10 cellular contexts compared by ENCODE assay signal in genomic region chr14:91116913-91117588, GRCh38. TPM values are rescaled to one million over a fixed set of nuclear protein-coding genes. Genes with fewer than 3 reads are reported as not detected.
A peak's percentile ranks its signal among the peaks of the same experiment; 100 is the strongest.
DNase-seq lines count a peak whose midpoint lies in the region; ATAC-seq and TF ChIP-seq lines count a peak whose summit lies in the region.
"Had no signal": no experiment of that assay in that cellular context is flagged by ENCODE, and none has a peak within 500 bp of the region (broad histone marks: within the 10 kb centered on the region; RNA-seq: fewer than 3 reads in every experiment).

No MANE protein-coding gene starts in this region.

- in situ Hi-C loops in GM23248 (cut with MboI): no loop called here

- intact Hi-C loops in activated T-helper 2 cell treated with anti-CD3 and anti-CD28 coated beads, Interferon-gamma antibody, Interleukin-2, Interleukin-4, amounts not matched to agents 10 μg/mL and 5 μg/mL and 100 μg/mL, durations not matched to agents 14 hours and 24 hours and 36 hours (cut with micrococcal nuclease): loop anchor here (1.0 to 2.0 kb wide), 2 partner anchors 22 to 39 kb away; no protein-coding TSS in a partner anchor

- H3K36me3 ChIP-seq in muscle layer of colon (ENCODE audit: insufficient read depth, low read length) (peaks cover 21% of the 10 kb centered on the region), thoracic aorta (no peaks in the 10 kb centered on the region), GM23248 (ENCODE audit: low read depth) (no peaks in the 10 kb centered on the region)

- H3K27ac ChIP-seq in muscle layer of colon (ENCODE audit: low read depth, low read length) (peak overlapping the region; percentile 17), thoracic aorta (no peak overlapping the region), GM23248 (no peak overlapping the region)
- H3K27ac ChIP-seq: A549 had no signal

- H3K4me2 ChIP-seq in GM23248 (ENCODE audit: unreplicated experiment): no peak overlapping the region
- H3K4me2 ChIP-seq: A549 had no signal

- peaks cover 55% of the 10 kb centered on the region for H3K36me3 Mint-ChIP-seq in activated T-helper 2 cell treated with anti-CD3 and anti-CD28 coated beads, Interferon-gamma antibody, Interleukin-2, Interleukin-4, amounts not matched to agents 10 μg/mL and 5 μg/mL and 100 μg/mL, durations not matched to agents 14 hours and 24 hours and 36 hours (ENCODE audit: low read depth)

- H3K9me3 ChIP-seq in muscle layer of colon (ENCODE audit: low read length) (no peaks in the 10 kb centered on the region), thoracic aorta (no peaks in the 10 kb centered on the region), GM23248 (ENCODE audit: low read depth) (no peaks in the 10 kb centered on the region)
- H3K9me3 ChIP-seq: A549 had no signal

- H3K9ac ChIP-seq in muscle layer of colon (ENCODE audit: low read length) (no peak overlapping the region), GM23248 (no peak overlapping the region)

- H3K4me1 Mint-ChIP-seq in activated T-helper 2 cell treated with anti-CD3 and anti-CD28 coated beads, Interferon-gamma antibody, Interleukin-2, Interleukin-4, amounts not matched to agents 10 μg/mL and 5 μg/mL and 100 μg/mL, durations not matched to agents 14 hours and 24 hours and 36 hours (ENCODE audit: low read depth): peaks cover 62% of the 10 kb centered on the region

- peak overlapping the region; percentile 95 for H3K4me3 Mint-ChIP-seq in activated T-helper 2 cell treated with anti-CD3 and anti-CD28 coated beads, Interferon-gamma antibody, Interleukin-2, Interleukin-4, amounts not matched to agents 10 μg/mL and 5 μg/mL and 100 μg/mL, durations not matched to agents 14 hours and 24 hours and 36 hours (ENCODE audit: low read depth)

- H3K27ac Mint-ChIP-seq in activated T-helper 2 cell treated with anti-CD3 and anti-CD28 coated beads, Interferon-gamma antibody, Interleukin-2, Interleukin-4, amounts not matched to agents 10 μg/mL and 5 μg/mL and 100 μg/mL, durations not matched to agents 14 hours and 24 hours and 36 hours: peak overlapping the region; percentile 60

- peaks cover 8% of the 10 kb centered on the region for H3K9me3 Mint-ChIP-seq in activated T-helper 2 cell treated with anti-CD3 and anti-CD28 coated beads, Interferon-gamma antibody, Interleukin-2, Interleukin-4, amounts not matched to agents 10 μg/mL and 5 μg/mL and 100 μg/mL, durations not matched to agents 14 hours and 24 hours and 36 hours

- H3K4me1 ChIP-seq in muscle layer of colon (ENCODE audit: insufficient read depth, low read length): peaks cover 56% of the 10 kb centered on the region
- peaks cover 16 to 27% of the 10 kb centered on the region in 2 donors for H3K4me1 ChIP-seq in thoracic aorta (ENCODE audit: control insufficient read depth in 1 of 2, low read depth in 2 of 2)
- peaks cover 17% of the 10 kb centered on the region for H3K4me1 ChIP-seq in GM23248 (ENCODE audit: insufficient read depth)

- no peaks in the 10 kb centered on the region for H4K20me1 ChIP-seq in GM23248 (ENCODE audit: insufficient read depth)

- WGBS in GM23248 (ENCODE audit: low coverage in 1 of 2, low lambda C conversion rate in 2 of 2, missing lambda C conversion rate in 2 of 2), 2 experiments: 84 to 86% methylated on average over 7 of the region's 7 CpGs

- H2AFZ ChIP-seq in GM23248: no peak overlapping the region

- H3K27me3 ChIP-seq in muscle layer of colon (ENCODE audit: control insufficient read depth in 1 of 2, insufficient read depth in 2 of 2, low read length in 2 of 2) (no peaks in the 10 kb centered on the region), thoracic aorta (replicated peaks; ENCODE audit: insufficient read depth) (no peaks in the 10 kb centered on the region), GM23248 (replicated peaks; ENCODE audit: insufficient read depth) (no peaks in the 10 kb centered on the region)

- H3K79me2 ChIP-seq in GM23248 (ENCODE audit: insufficient read depth): peaks cover 5% of the 10 kb centered on the region; the same call in 1 of the 2 replicates

- H3K9me2 ChIP-seq in GM23248 (ENCODE audit: insufficient read depth): no peaks in the 10 kb centered on the region

- ATAC-seq in thoracic aorta (ENCODE audit: insufficient number of reproducible peaks, low FRiP score, low read depth): no peak
- ATAC-seq: A549 had no signal

- DNase-seq in activated effector memory CD4-positive, alpha-beta T cell treated with anti-CD3 and anti-CD28 coated beads, Interleukin-2, amount 50 U/mL, for 16 hours: peak; percentile 83
- no peak for DNase-seq in activated effector memory CD4-positive, alpha-beta T cell treated with Interleukin-2 at 50 U/mL for 16 hours
- no peak for DNase-seq in activated T-helper 2 cell treated with anti-CD3 and anti-CD28 coated beads, Interferon-gamma antibody, Interleukin-2, Interleukin-4, amounts not matched to agents 10 μg/mL and 5 μg/mL and 100 μg/mL, durations not matched to agents 14 hours and 24 hours and 36 hours (ENCODE audit: low spot score)
- DNase-seq in thoracic aorta (ENCODE audit: low spot score): no peak
- DNase-seq in NCI-H187 (lab: John Stamatoyannopoulos, UW): no peak
- DNase-seq in GM23248: no peak
- DNase-seq in amygdala (lab: John Stamatoyannopoulos, UW): no peak
- DNase-seq: occipital lobe had no signal

- H3K27me3 Mint-ChIP-seq in activated T-helper 2 cell treated with anti-CD3 and anti-CD28 coated beads, Interferon-gamma antibody, Interleukin-2, Interleukin-4, amounts not matched to agents 10 μg/mL and 5 μg/mL and 100 μg/mL, durations not matched to agents 14 hours and 24 hours and 36 hours (ENCODE audit: low read depth): no peaks in the 10 kb centered on the region

- no peak for TF ChIP-seq CTCF in thoracic aorta (IDR thresholded peaks at IDR 0.05)

- H3F3A ChIP-seq in GM23248 (ENCODE audit: insufficient read depth): peaks cover 16% of the 10 kb centered on the region

- H3K4me3 ChIP-seq in muscle layer of colon (ENCODE audit: low read depth in 1 of 2, low read length in 2 of 2) (peak overlapping the region in 1 of 2 donors; percentile 4), thoracic aorta (peak overlapping the region; percentile 84), GM23248 (no peak overlapping the region)
- H3K4me3 ChIP-seq: A549 had no signal

RNA-seq across cellular contexts. Expression of gene DGLUCY, which starts 3.2 kb away (rescaled TPM):
- 48.5 and 52.1 TPM in 2 replicates for total RNA-seq in activated T-helper 2 cell treated with anti-CD3 and anti-CD28 coated beads, Interferon-gamma antibody, Interleukin-2, Interleukin-4, amounts not matched to agents 10 μg/mL and 5 μg/mL and 100 μg/mL, durations not matched to agents 14 hours and 24 hours and 36 hours
- 10 to 100 TPM; 24.4 to 36.7 TPM for total RNA-seq in thoracic aorta
- total RNA-seq in GM23248 (2014; rRNA removed; shearing (Covaris generic)): 15.2 and 28.5 TPM in 2 replicates
- polyA plus RNA-seq in GM23248 (2016; fragmentation: Nextera tagmentation; extraction: Ambion mirVana): 15.7 and 17.1 TPM in 2 replicates

RNA-seq across cellular contexts. Expression of gene RPS6KA5, which starts 56.6 kb away (rescaled TPM):
- 20.5 and 21.4 TPM in 2 replicates for total RNA-seq in activated T-helper 2 cell treated with anti-CD3 and anti-CD28 coated beads, Interferon-gamma antibody, Interleukin-2, Interleukin-4, amounts not matched to agents 10 μg/mL and 5 μg/mL and 100 μg/mL, durations not matched to agents 14 hours and 24 hours and 36 hours
- total RNA-seq in thoracic aorta: 1 to 10 TPM; 1.4 to 4.6 TPM
- under 0.01 and 1.2 TPM in 2 replicates for total RNA-seq in GM23248 (2014; rRNA removed; shearing (Covaris generic))
- 0.54 and 0.61 TPM in 2 replicates for polyA plus RNA-seq in GM23248 (2016; fragmentation: Nextera tagmentation; extraction: Ambion mirVana)
